ENCODE assay signal across 12 cellular contexts in the genomic region with DNA sequence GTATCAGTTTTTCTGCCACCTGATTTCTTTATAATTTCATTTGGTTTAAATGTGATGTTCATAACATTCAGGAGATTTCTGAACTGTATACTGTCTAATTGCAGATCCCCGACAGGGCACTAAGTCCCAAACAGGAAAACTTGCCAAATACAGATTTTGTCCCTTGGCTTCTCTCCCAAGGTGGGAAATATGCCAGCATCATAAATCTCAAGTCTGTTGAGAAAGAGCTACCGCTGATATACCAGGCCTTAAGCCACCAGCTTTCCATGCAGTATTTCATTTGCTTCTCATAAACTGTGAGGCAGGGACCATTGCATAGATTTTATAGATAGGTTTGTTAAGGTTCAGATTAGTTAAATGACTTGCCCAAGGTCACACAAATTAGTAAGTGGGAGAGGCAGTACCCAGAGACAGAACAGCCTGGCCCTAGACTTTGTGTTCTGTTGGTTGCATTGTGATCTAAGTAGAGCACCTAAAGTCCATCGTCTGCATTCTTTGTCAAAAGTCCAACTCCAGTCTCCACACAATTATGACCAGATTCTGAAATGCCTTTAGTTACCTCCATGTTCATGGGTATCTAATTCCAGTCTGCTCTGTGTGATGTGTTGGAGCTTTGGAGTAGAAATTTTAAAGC. TPM values are rescaled to one million over a fixed set of nuclear protein-coding genes. Genes with fewer than 3 reads are reported as not detected.
A peak's percentile ranks its signal among the peaks of the same experiment; 100 is the strongest.
DNase-seq lines count a peak whose midpoint lies in the region; ATAC-seq, FAIRE-seq and TF ChIP-seq lines count a peak whose summit lies in the region.
"Had no signal": no experiment of that assay in that cellular context is flagged by ENCODE, and none has a peak within 500 bp of the region (broad histone marks: within the 10 kb centered on the region; RNA-seq: fewer than 3 reads in every experiment).

No MANE protein-coding gene starts in this region.

- no peak overlapping the region for H3K4me3 ChIP-seq in GM23338

- no peak overlapping the region for H3K4me2 ChIP-seq in GM23338

- peak overlapping the region; percentile 14; the same call in 1 of the 2 replicates for H3K27ac Mint-ChIP-seq in GM23338
- H3K27ac Mint-ChIP-seq: activated CD4-positive, alpha-beta T cell treated with anti-CD3 and anti-CD28 coated beads for 36 hours had no signal

- no peaks in the 10 kb centered on the region for H3F3A ChIP-seq in GM23338 (replicated peaks; ENCODE audit: low read depth)

- H3K36me3 Mint-ChIP-seq in GM23338 (ENCODE audit: low read depth), result peaks cover 8% of the 10 kb centered on the region; the same call in 2 of the 3 replicates

- H3K27ac ChIP-seq in GM23338 (ENCODE audit: low read depth), result no peak overlapping the region
- H3K27ac ChIP-seq in angular gyrus (ENCODE audit: low read depth, low read length), result peak overlapping the region; percentile 20

- no peaks in the 10 kb centered on the region for H3K9me2 ChIP-seq in GM23338 (ENCODE audit: insufficient read depth)

- TF ChIP-seq CTCF in GM23338 (conservative IDR thresholded peaks at IDR 0.05; ENCODE audit: low read depth in 2 of 2), result no peak

- no peaks in the 10 kb centered on the region for H3K27me3 ChIP-seq in GM23338 (ENCODE audit: insufficient read depth)

- H3K4me3 Mint-ChIP-seq in GM23338, result no peak overlapping the region
- H3K4me3 Mint-ChIP-seq: activated CD4-positive, alpha-beta T cell treated with anti-CD3 and anti-CD28 coated beads for 36 hours had no signal

- H3K36me3 ChIP-seq in GM23338 (ENCODE audit: insufficient read depth), result no peaks in the 10 kb centered on the region; the same call in 1 of the 2 replicates

- peaks cover 2% of the 10 kb centered on the region for H3K27me3 Mint-ChIP-seq in GM23338 (ENCODE audit: insufficient read depth, low read depth, poor library complexity)
- H3K27me3 Mint-ChIP-seq: activated CD4-positive, alpha-beta T cell treated with anti-CD3 and anti-CD28 coated beads for 36 hours had no signal

- no peaks in the 10 kb centered on the region for H4K20me1 ChIP-seq in GM23338 (replicated peaks; ENCODE audit: insufficient read depth)

- ATAC-seq in GM23338 (no peak), HG02973 (IDR thresholded peaks at IDR 0.05; ENCODE audit: unreplicated experiment) (no peak), GM18505 (IDR thresholded peaks at IDR 0.05; ENCODE audit: unreplicated experiment) (no peak)
- ATAC-seq: activated CD4-positive, alpha-beta T cell treated with anti-CD3 and anti-CD28 coated beads for 36 hours had no signal

- H3K79me2 ChIP-seq in GM23338 (replicated peaks; ENCODE audit: insufficient read depth), result no peaks in the 10 kb centered on the region

- H2AFZ ChIP-seq in GM23338, result no peak overlapping the region

- peaks cover 9% of the 10 kb centered on the region; the same call in 1 of the 2 replicates for H3K4me1 ChIP-seq in GM23338 (ENCODE audit: insufficient read depth)

- FAIRE-seq in GM12892 (lab: Jason Lieb, UNC), result no peak
- FAIRE-seq: islet of Langerhans had no signal

- no peaks in the 10 kb centered on the region for H3K9me3 Mint-ChIP-seq in GM23338

- H3K4me1 Mint-ChIP-seq in GM23338, result peaks cover 7% of the 10 kb centered on the region; the same call in 2 of the 3 replicates

- TF ChIP-seq POLR2A in GM12892 (IDR thresholded peaks at IDR 0.05; ENCODE audit: low read depth, low read length), result no peak
- no peak for TF ChIP-seq POLR2A in GM18505 (IDR thresholded peaks at IDR 0.05; ENCODE audit: borderline replicate concordance, extremely low read depth, insufficient read depth, insufficient read length)

- DNase-seq in GM23338 (ENCODE audit: low spot score), result no peak
- peak; percentile 56 for DNase-seq in iris pigment epithelial cell (ENCODE audit: low read depth)
- DNase-seq in stromal cell of bone marrow (ENCODE audit: low read depth), result peak; percentile 44
- no peak for DNase-seq in GM12892 (ENCODE audit: insufficient read length)
- no peak for DNase-seq in stimulated activated CD4-positive, alpha-beta T cell treated with anti-CD3 and anti-CD28 coated beads, Interleukin-2, amount 100 ng/mL, for 24 hours
- DNase-seq: activated CD4-positive, alpha-beta T cell treated with anti-CD3 and anti-CD28 coated beads for 36 hours; NCI-H82; stimulated activated CD4-positive, alpha-beta T cell treated with anti-CD3 and anti-CD28 coated beads, Interleukin-4, amount 100 ng/mL, for 1 hour had no signal

TF ChIP-seq in GM23338, 12 proteins besides CTCF, POLR2A, EP300 and RAD21 (continues in another document):
- no peak for TF ChIP-seq STAT1 (IDR thresholded peaks at IDR 0.05; ENCODE audit: unreplicated experiment)
- TF ChIP-seq REST (IDR thresholded peaks at IDR 0.05; ENCODE audit: unreplicated experiment), result no peak
- no peak for TF ChIP-seq JUNB (IDR thresholded peaks at IDR 0.05; ENCODE audit: unreplicated experiment)
- TF ChIP-seq NANOG (IDR thresholded peaks at IDR 0.05; ENCODE audit: borderline replicate concordance), result no peak
- no peak for TF ChIP-seq EZH2 (IDR thresholded peaks at IDR 0.05; ENCODE audit: low read depth, unreplicated experiment)
- no peak for TF ChIP-seq ZNF114 (CRISPR knock-in tag; IDR thresholded peaks at IDR 0.05)

RNA-seq across cellular contexts. Expression of gene GPR21, which starts 16.2 kb away (rescaled TPM):
- total RNA-seq in GM23338 (2014; rRNA removed; shearing (Covaris generic)), result 0.90 and 1.9 TPM in 2 replicates
- 0.24 TPM in 1 of 2 replicates, not detected in the other for polyA plus RNA-seq in GM23338 (2016; fragmentation: Nextera tagmentation; extraction: Ambion mirVana)
- polyA plus RNA-seq in GM12892 (2012; ENCODE audit: missing spikeins), result 0.38 TPM

Comparison
In these comparisons a context has a peak if more than half of its experiments do, and no peak if none do; other contexts are left out.
1. DNase-seq: peak in iris pigment epithelial cell (single experiment) and stromal cell of bone marrow (single experiment); none in GM23338 (single experiment), GM12892 (single experiment) and stimulated activated CD4-positive, alpha-beta T cell treated with anti-CD3 and anti-CD28 coated beads, Interleukin-2, amount 100 ng/mL, for 24 hours (0 of 2).